Comparison of ENCODE assay signal across 18 cellular contexts in genomic region chr10:86374664-86375063, GRCh38. TPM values are rescaled to one million over a fixed set of nuclear protein-coding genes. Genes with fewer than 3 reads are reported as not detected.
"Had no signal": no experiment of that assay in that cellular context is flagged by ENCODE, and none has a peak within 500 bp of the region (broad histone marks: within the 10 kb centered on the region; RNA-seq: fewer than 3 reads in every experiment).

No MANE protein-coding gene starts in this region.

- H3K4me3 Mint-ChIP-seq: activated CD4-positive, alpha-beta T cell treated with anti-CD3 and anti-CD28 coated beads, Interleukin-2, amount 10 ng/mL, durations not matched to agents 24 days and 14 days; activated T-cell treated with anti-CD3 and anti-CD28 coated beads, Interleukin-2, amount 50 U/mL, for 4 hours; naive B cell; neural progenitor cell; stimulated activated naive CD8-positive, alpha-beta T cell treated with anti-CD3 and anti-CD28 coated beads, Interleukin-15, Interleukin-2, amounts not matched to agents 100 ng/mL and 50 ng/mL, for 24 hours had no signal

- H2AFZ ChIP-seq: neural progenitor cell had no signal

- H3K36me3 Mint-ChIP-seq: activated naive CD4-positive, alpha-beta T cell treated with anti-CD3 and anti-CD28 coated beads, Interleukin-2, amount 50 U/mL, for 72 hours; naive B cell; neural progenitor cell had no signal

- H3K27ac ChIP-seq: foreskin keratinocyte, neural progenitor cell, skin epidermis had no signal

- ATAC-seq: activated naive CD4-positive, alpha-beta T cell treated with anti-CD3 and anti-CD28 coated beads, Interleukin-2, amount 50 U/mL, for 72 hours; activated T-cell treated with anti-CD3 and anti-CD28 coated beads, Interleukin-2, amount 50 U/mL, for 4 hours; foreskin keratinocyte had no signal

- FAIRE-seq: colon had no signal

- H3K4me1 ChIP-seq: foreskin keratinocyte had no signal

- H3K4me3 ChIP-seq: neural progenitor cell, skin epidermis had no signal

- DNase-seq: activated CD4-positive, alpha-beta T cell treated with anti-CD3 and anti-CD28 coated beads, Interleukin-2, amount 10 ng/mL, durations not matched to agents 24 days and 14 days; activated CD4-positive, CD25-positive, alpha-beta regulatory T cell; activated gamma-delta T cell; activated T-cell treated with anti-CD3 and anti-CD28 coated beads, Interleukin-2, amount 50 U/mL, for 4 hours; caudate nucleus; effector CD4-positive, alpha-beta T cell; foreskin keratinocyte; naive B cell; retina; stimulated activated CD4-positive, alpha-beta T cell treated with anti-CD3 and anti-CD28 coated beads, Interleukin-4, amount 100 ng/mL, for 4 hours; T-helper 2 cell had no signal

- H3K4me2 ChIP-seq: neural progenitor cell had no signal

- H3K36me3 ChIP-seq: neural progenitor cell had no signal

- H3K9ac ChIP-seq: neural progenitor cell had no signal

- H3K9me3 Mint-ChIP-seq: activated CD4-positive, alpha-beta T cell treated with anti-CD3 and anti-CD28 coated beads, Interleukin-2, amount 10 ng/mL, durations not matched to agents 24 days and 14 days; activated naive CD4-positive, alpha-beta T cell treated with anti-CD3 and anti-CD28 coated beads, Interleukin-2, amount 50 U/mL, for 72 hours; activated T-cell treated with anti-CD3 and anti-CD28 coated beads, Interleukin-2, amount 50 U/mL, for 4 hours; naive B cell; neural progenitor cell; stimulated activated naive CD8-positive, alpha-beta T cell treated with anti-CD3 and anti-CD28 coated beads, Interleukin-15, Interleukin-2, amounts not matched to agents 100 ng/mL and 50 ng/mL, for 24 hours had no signal

- H3K27ac Mint-ChIP-seq: activated CD4-positive, alpha-beta T cell treated with anti-CD3 and anti-CD28 coated beads, Interleukin-2, amount 10 ng/mL, durations not matched to agents 24 days and 14 days; activated naive CD4-positive, alpha-beta T cell treated with anti-CD3 and anti-CD28 coated beads, Interleukin-2, amount 50 U/mL, for 72 hours; naive B cell; neural progenitor cell; stimulated activated naive CD8-positive, alpha-beta T cell treated with anti-CD3 and anti-CD28 coated beads, Interleukin-15, Interleukin-2, amounts not matched to agents 100 ng/mL and 50 ng/mL, for 24 hours had no signal

RNA-seq across cellular contexts. Expression of gene GRID1, which starts 8.1 kb away (rescaled TPM):
- total RNA-seq: activated CD4-positive, alpha-beta T cell treated with anti-CD3 and anti-CD28 coated beads, Interleukin-2, amount 10 ng/mL, durations not matched to agents 24 days and 14 days; activated naive CD4-positive, alpha-beta T cell treated with anti-CD3 and anti-CD28 coated beads, Interleukin-2, amount 50 U/mL, for 72 hours; activated T-cell treated with anti-CD3 and anti-CD28 coated beads, Interleukin-2, amount 50 U/mL, for 4 hours; foreskin keratinocyte; lung microvascular endothelial cell; mononuclear cell had no signal
- polyA plus RNA-seq: foreskin keratinocyte had no signal
